In genomic region chr3:132662212-132662611, GRCh38 we compare ENCODE assay signal across 12 cellular contexts. TPM values are rescaled to one million over a fixed set of nuclear protein-coding genes. Genes with fewer than 3 reads are reported as not detected.
A peak's percentile ranks its signal among the peaks of the same experiment; 100 is the strongest.
DNase-seq lines count a peak whose midpoint lies in the region; ATAC-seq and TF ChIP-seq lines count a peak whose summit lies in the region.
"Had no signal": no experiment of that assay in that cellular context is flagged by ENCODE, and none has a peak within 500 bp of the region (broad histone marks: within the 10 kb centered on the region; RNA-seq: fewer than 3 reads in every experiment).

No MANE protein-coding gene starts in this region.

- H3K4me3 Mint-ChIP-seq in CD4-positive, CD25-positive, alpha-beta regulatory T cell: peak overlapping the region in 3 of 4 donors; percentile 5 to 100 (median 29)
- peak overlapping the region; percentile 97 for H3K4me3 Mint-ChIP-seq in activated T-helper 1 cell treated with anti-CD3 and anti-CD28 coated beads, Interleukin-12 subunit alpha, Interleukin-12 subunit beta, Interleukin-2, Interleukin-4 antibody, amounts not matched to agents 30 ng/mL and 10 ng/mL and 1 ng/mL, durations not matched to agents 14 hours and 24 hours and 36 hours

- H3K27ac Mint-ChIP-seq in CD4-positive, CD25-positive, alpha-beta regulatory T cell: no peak overlapping the region
- no peak overlapping the region for H3K27ac Mint-ChIP-seq in activated T-helper 1 cell treated with anti-CD3 and anti-CD28 coated beads, Interleukin-12 subunit alpha, Interleukin-12 subunit beta, Interleukin-2, Interleukin-4 antibody, amounts not matched to agents 30 ng/mL and 10 ng/mL and 1 ng/mL, durations not matched to agents 14 hours and 24 hours and 36 hours

- TF ChIP-seq CTCF in lower lobe of right lung (IDR thresholded peaks at IDR 0.05): no peak

- no peaks in the 10 kb centered on the region for H3K27me3 Mint-ChIP-seq in CD4-positive, CD25-positive, alpha-beta regulatory T cell
- no peaks in the 10 kb centered on the region for H3K27me3 Mint-ChIP-seq in activated T-helper 1 cell treated with anti-CD3 and anti-CD28 coated beads, Interleukin-12 subunit alpha, Interleukin-12 subunit beta, Interleukin-2, Interleukin-4 antibody, amounts not matched to agents 30 ng/mL and 10 ng/mL and 1 ng/mL, durations not matched to agents 14 hours and 24 hours and 36 hours (ENCODE audit: insufficient read depth)

- intact Hi-C loops in activated T-helper 1 cell treated with anti-CD3 and anti-CD28 coated beads, Interleukin-12 subunit alpha, Interleukin-12 subunit beta, Interleukin-2, Interleukin-4 antibody, amounts not matched to agents 30 ng/mL and 10 ng/mL and 1 ng/mL, durations not matched to agents 14 hours and 24 hours and 36 hours (cut with micrococcal nuclease): no loop called here
- intact Hi-C loops in lower lobe of right lung (cut with DNase I): no loop called here

- H3K4me1 Mint-ChIP-seq in CD4-positive, CD25-positive, alpha-beta regulatory T cell: peaks cover 52 to 72% (median 55%) of the 10 kb centered on the region in 4 donors
- peaks cover 53% of the 10 kb centered on the region for H3K4me1 Mint-ChIP-seq in activated T-helper 1 cell treated with anti-CD3 and anti-CD28 coated beads, Interleukin-12 subunit alpha, Interleukin-12 subunit beta, Interleukin-2, Interleukin-4 antibody, amounts not matched to agents 30 ng/mL and 10 ng/mL and 1 ng/mL, durations not matched to agents 14 hours and 24 hours and 36 hours (ENCODE audit: low read depth)

- peaks cover 4% of the 10 kb centered on the region for H3K36me3 Mint-ChIP-seq in CD4-positive, CD25-positive, alpha-beta regulatory T cell
- peaks cover 35% of the 10 kb centered on the region for H3K36me3 Mint-ChIP-seq in activated T-helper 1 cell treated with anti-CD3 and anti-CD28 coated beads, Interleukin-12 subunit alpha, Interleukin-12 subunit beta, Interleukin-2, Interleukin-4 antibody, amounts not matched to agents 30 ng/mL and 10 ng/mL and 1 ng/mL, durations not matched to agents 14 hours and 24 hours and 36 hours (ENCODE audit: low read depth)

- H3K27ac ChIP-seq in CD4-positive, CD25-positive, alpha-beta regulatory T cell (ENCODE audit: insufficient read depth, low read length, poor library complexity, severe bottlenecking): no peak overlapping the region
- no peak overlapping the region for H3K27ac ChIP-seq in lower lobe of right lung
- H3K27ac ChIP-seq: tibial nerve had no signal

- no peaks in the 10 kb centered on the region for H3K27me3 ChIP-seq in CD4-positive, CD25-positive, alpha-beta regulatory T cell (ENCODE audit: control insufficient read depth, insufficient read depth, low read length)
- H3K27me3 ChIP-seq in HAP-1 (ENCODE audit: low read depth): no peaks in the 10 kb centered on the region
- no peaks in the 10 kb centered on the region for H3K27me3 ChIP-seq in lower lobe of right lung (ENCODE audit: low read depth)
- H3K27me3 ChIP-seq in H7 (ENCODE audit: control insufficient read depth, insufficient read depth, low read length): no peaks in the 10 kb centered on the region
- H3K27me3 ChIP-seq: tibial nerve had no signal

- in situ Hi-C loops in HAP-1 (cut with MboI; ENCODE audit: low sequenced_read_pairs): no loop called here

- peaks cover 38% of the 10 kb centered on the region for H3K4me1 ChIP-seq in CD4-positive, CD25-positive, alpha-beta regulatory T cell (ENCODE audit: control insufficient read depth, insufficient read depth, low read length, poor library complexity, severe bottlenecking)
- peaks cover 8% of the 10 kb centered on the region for H3K4me1 ChIP-seq in HAP-1
- peaks cover 42% of the 10 kb centered on the region for H3K4me1 ChIP-seq in lower lobe of right lung

- H3K9me3 ChIP-seq in CD4-positive, CD25-positive, alpha-beta regulatory T cell (ENCODE audit: control insufficient read depth in 2 of 2, low read length in 2 of 2): no peaks in the 10 kb centered on the region
- H3K9me3 ChIP-seq in HAP-1: no peaks in the 10 kb centered on the region
- H3K9me3 ChIP-seq in lower lobe of right lung: no peaks in the 10 kb centered on the region
- H3K9me3 ChIP-seq: tibial nerve had no signal

- H3K4me3 ChIP-seq in CD4-positive, CD25-positive, alpha-beta regulatory T cell (ENCODE audit: low read depth, low read length): peak overlapping the region; percentile 96
- H3K4me3 ChIP-seq in HAP-1 (peak overlapping the region; percentile 82; the same call in 1 of the 2 replicates), lower lobe of right lung (peak overlapping the region; percentile 89), H7 (ENCODE audit: insufficient read depth, low read depth, low read length) (no peak overlapping the region)

- no peaks in the 10 kb centered on the region for H3K9me3 Mint-ChIP-seq in CD4-positive, CD25-positive, alpha-beta regulatory T cell
- no peaks in the 10 kb centered on the region for H3K9me3 Mint-ChIP-seq in activated T-helper 1 cell treated with anti-CD3 and anti-CD28 coated beads, Interleukin-12 subunit alpha, Interleukin-12 subunit beta, Interleukin-2, Interleukin-4 antibody, amounts not matched to agents 30 ng/mL and 10 ng/mL and 1 ng/mL, durations not matched to agents 14 hours and 24 hours and 36 hours

- no peak for DNase-seq in CD4-positive, CD25-positive, alpha-beta regulatory T cell
- no peak for DNase-seq in HAP-1 (ENCODE audit: low spot score in 2 of 2)
- no peak for DNase-seq in activated T-helper 1 cell treated with anti-CD3 and anti-CD28 coated beads, Interleukin-12 subunit alpha, Interleukin-12 subunit beta, Interleukin-2, Interleukin-4 antibody, amounts not matched to agents 30 ng/mL and 10 ng/mL and 1 ng/mL, durations not matched to agents 14 hours and 24 hours and 36 hours (ENCODE audit: low spot score)
- no peak for DNase-seq in lower lobe of right lung
- DNase-seq in pons (ENCODE audit: low spot score): no peak
- DNase-seq in H7: no peak
- DNase-seq: activated gamma-delta T cell treated with Interleukin-2 at 50 U/mL for 16 hours, DMS153, NCI-H187 had no signal

- peaks cover 6% of the 10 kb centered on the region for H3K36me3 ChIP-seq in CD4-positive, CD25-positive, alpha-beta regulatory T cell (ENCODE audit: control insufficient read depth, insufficient read depth, low read length)
- H3K36me3 ChIP-seq in HAP-1 (replicated peaks) (peaks cover 5% of the 10 kb centered on the region; the same call in 1 of the 2 replicates), lower lobe of right lung (peaks cover 14% of the 10 kb centered on the region), H7 (replicated peaks; ENCODE audit: control insufficient read depth, insufficient read depth, low read length) (no peaks in the 10 kb centered on the region)

- ATAC-seq in CD4-positive, CD25-positive, alpha-beta regulatory T cell (ENCODE audit: low read depth in 2 of 2): no peak
- ATAC-seq in lower lobe of right lung: no peak
- no peak for ATAC-seq in GM21619 (IDR thresholded peaks at IDR 0.05; ENCODE audit: unreplicated experiment)
- no peak for ATAC-seq in GM18511 (IDR thresholded peaks at IDR 0.05; ENCODE audit: unreplicated experiment)

RNA-seq across cellular contexts. Expression of gene UBA5, which starts 2.1 kb away (rescaled TPM):
- 20.7 TPM for total RNA-seq in CD4-positive, CD25-positive, alpha-beta regulatory T cell
- polyA plus RNA-seq in CD4-positive, CD25-positive, alpha-beta regulatory T cell: 10 to 100 TPM; 25.2 to 34.4 (median 30.0) TPM
- 74.3 and 81.1 TPM in 2 replicates for total RNA-seq in activated T-helper 1 cell treated with anti-CD3 and anti-CD28 coated beads, Interleukin-12 subunit alpha, Interleukin-12 subunit beta, Interleukin-2, Interleukin-4 antibody, amounts not matched to agents 30 ng/mL and 10 ng/mL and 1 ng/mL, durations not matched to agents 14 hours and 24 hours and 36 hours
- 27.2 TPM for total RNA-seq in lower lobe of right lung
- 23.7 and 26.9 TPM in 2 replicates for total RNA-seq in H7 (2014; rRNA removed; shearing (Covaris generic))

RNA-seq across cellular contexts. Expression of gene ACAD11, which starts 2.6 kb away (rescaled TPM):
- total RNA-seq in CD4-positive, CD25-positive, alpha-beta regulatory T cell: 27.5 TPM
- polyA plus RNA-seq in CD4-positive, CD25-positive, alpha-beta regulatory T cell: 1 to 10 TPM; 2.7 to 5.0 (median 4.0) TPM
- total RNA-seq in activated T-helper 1 cell treated with anti-CD3 and anti-CD28 coated beads, Interleukin-12 subunit alpha, Interleukin-12 subunit beta, Interleukin-2, Interleukin-4 antibody, amounts not matched to agents 30 ng/mL and 10 ng/mL and 1 ng/mL, durations not matched to agents 14 hours and 24 hours and 36 hours: 14.1 and 14.3 TPM in 2 replicates
- total RNA-seq in lower lobe of right lung: 17.7 TPM
- total RNA-seq in H7 (2014; rRNA removed; shearing (Covaris generic)): 7.2 and 11.8 TPM in 2 replicates

RNA-seq across cellular contexts. Expression of gene NPHP3, which starts 60.0 kb away (rescaled TPM):
- total RNA-seq in CD4-positive, CD25-positive, alpha-beta regulatory T cell: 33.0 TPM
- polyA plus RNA-seq in CD4-positive, CD25-positive, alpha-beta regulatory T cell: 1 to 10 TPM; 2.0 to 6.5 (median 5.8) TPM
- 14.4 and 17.0 TPM in 2 replicates for total RNA-seq in activated T-helper 1 cell treated with anti-CD3 and anti-CD28 coated beads, Interleukin-12 subunit alpha, Interleukin-12 subunit beta, Interleukin-2, Interleukin-4 antibody, amounts not matched to agents 30 ng/mL and 10 ng/mL and 1 ng/mL, durations not matched to agents 14 hours and 24 hours and 36 hours
- 31.2 TPM for total RNA-seq in lower lobe of right lung
- total RNA-seq in H7 (2014; rRNA removed; shearing (Covaris generic)): 8.1 and 15.6 TPM in 2 replicates
